Comparison of ENCODE assay signal across 1 cellular context in the genomic region with DNA sequence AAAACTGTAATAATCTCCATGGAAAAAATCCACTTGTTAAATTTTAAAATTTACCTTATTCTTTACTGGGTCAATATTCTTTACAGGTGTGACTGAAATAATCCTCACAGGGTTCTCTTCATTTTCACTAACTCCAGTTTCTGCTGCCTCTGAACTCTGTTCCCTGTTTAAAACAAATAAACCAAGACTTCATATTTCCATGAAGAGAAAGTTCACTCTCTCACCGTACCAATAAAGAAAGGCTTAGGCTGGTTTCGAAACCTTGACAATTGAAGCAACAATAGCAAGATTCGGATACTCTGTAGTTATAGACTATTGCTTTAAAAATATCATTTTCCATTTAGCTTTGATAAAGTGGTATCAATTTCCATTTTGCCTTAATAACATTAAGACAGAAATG.
TF ChIP-seq lines count a peak whose summit lies in the region.

No MANE protein-coding gene starts in this region.

TF ChIP-seq in HepG2, 621 proteins besides CTCF, POLR2A, EP300 and RAD21 (continued from another document):
- TF ChIP-seq, protein P1, sequence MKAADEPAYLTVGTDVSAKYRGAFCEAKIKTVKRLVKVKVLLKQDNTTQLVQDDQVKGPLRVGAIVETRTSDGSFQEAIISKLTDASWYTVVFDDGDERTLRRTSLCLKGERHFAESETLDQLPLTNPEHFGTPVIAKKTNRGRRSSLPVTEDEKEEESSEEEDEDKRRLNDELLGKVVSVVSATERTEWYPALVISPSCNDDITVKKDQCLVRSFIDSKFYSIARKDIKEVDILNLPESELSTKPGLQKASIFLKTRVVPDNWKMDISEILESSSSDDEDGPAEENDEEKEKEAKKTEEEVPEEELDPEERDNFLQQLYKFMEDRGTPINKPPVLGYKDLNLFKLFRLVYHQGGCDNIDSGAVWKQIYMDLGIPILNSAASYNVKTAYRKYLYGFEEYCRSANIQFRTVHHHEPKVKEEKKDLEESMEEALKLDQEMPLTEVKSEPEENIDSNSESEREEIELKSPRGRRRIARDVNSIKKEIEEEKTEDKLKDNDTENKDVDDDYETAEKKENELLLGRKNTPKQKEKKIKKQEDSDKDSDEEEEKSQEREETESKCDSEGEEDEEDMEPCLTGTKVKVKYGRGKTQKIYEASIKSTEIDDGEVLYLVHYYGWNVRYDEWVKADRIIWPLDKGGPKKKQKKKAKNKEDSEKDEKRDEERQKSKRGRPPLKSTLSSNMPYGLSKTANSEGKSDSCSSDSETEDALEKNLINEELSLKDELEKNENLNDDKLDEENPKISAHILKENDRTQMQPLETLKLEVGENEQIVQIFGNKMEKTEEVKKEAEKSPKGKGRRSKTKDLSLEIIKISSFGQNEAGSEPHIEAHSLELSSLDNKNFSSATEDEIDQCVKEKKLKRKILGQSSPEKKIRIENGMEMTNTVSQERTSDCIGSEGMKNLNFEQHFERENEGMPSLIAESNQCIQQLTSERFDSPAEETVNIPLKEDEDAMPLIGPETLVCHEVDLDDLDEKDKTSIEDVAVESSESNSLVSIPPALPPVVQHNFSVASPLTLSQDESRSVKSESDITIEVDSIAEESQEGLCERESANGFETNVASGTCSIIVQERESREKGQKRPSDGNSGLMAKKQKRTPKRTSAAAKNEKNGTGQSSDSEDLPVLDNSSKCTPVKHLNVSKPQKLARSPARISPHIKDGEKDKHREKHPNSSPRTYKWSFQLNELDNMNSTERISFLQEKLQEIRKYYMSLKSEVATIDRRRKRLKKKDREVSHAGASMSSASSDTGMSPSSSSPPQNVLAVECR (CRISPR knock-in tag; IDR thresholded peaks at IDR 0.05; ENCODE audit: borderline replicate concordance), result no peak
- TF ChIP-seq, protein P2, sequence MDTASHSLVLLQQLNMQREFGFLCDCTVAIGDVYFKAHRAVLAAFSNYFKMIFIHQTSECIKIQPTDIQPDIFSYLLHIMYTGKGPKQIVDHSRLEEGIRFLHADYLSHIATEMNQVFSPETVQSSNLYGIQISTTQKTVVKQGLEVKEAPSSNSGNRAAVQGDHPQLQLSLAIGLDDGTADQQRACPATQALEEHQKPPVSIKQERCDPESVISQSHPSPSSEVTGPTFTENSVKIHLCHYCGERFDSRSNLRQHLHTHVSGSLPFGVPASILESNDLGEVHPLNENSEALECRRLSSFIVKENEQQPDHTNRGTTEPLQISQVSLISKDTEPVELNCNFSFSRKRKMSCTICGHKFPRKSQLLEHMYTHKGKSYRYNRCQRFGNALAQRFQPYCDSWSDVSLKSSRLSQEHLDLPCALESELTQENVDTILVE (CRISPR knock-in tag; IDR thresholded peaks at IDR 0.05), result no peak
- TF ChIP-seq ZNF329 (CRISPR knock-in tag; IDR thresholded peaks at IDR 0.05; ENCODE audit: low read depth), result no peak
- TF ChIP-seq NPAS2 (CRISPR knock-in tag; IDR thresholded peaks at IDR 0.05; ENCODE audit: borderline replicate concordance), result no peak
- TF ChIP-seq WIZ (CRISPR knock-in tag; IDR thresholded peaks at IDR 0.05), result no peak
- TF ChIP-seq, protein P3, sequence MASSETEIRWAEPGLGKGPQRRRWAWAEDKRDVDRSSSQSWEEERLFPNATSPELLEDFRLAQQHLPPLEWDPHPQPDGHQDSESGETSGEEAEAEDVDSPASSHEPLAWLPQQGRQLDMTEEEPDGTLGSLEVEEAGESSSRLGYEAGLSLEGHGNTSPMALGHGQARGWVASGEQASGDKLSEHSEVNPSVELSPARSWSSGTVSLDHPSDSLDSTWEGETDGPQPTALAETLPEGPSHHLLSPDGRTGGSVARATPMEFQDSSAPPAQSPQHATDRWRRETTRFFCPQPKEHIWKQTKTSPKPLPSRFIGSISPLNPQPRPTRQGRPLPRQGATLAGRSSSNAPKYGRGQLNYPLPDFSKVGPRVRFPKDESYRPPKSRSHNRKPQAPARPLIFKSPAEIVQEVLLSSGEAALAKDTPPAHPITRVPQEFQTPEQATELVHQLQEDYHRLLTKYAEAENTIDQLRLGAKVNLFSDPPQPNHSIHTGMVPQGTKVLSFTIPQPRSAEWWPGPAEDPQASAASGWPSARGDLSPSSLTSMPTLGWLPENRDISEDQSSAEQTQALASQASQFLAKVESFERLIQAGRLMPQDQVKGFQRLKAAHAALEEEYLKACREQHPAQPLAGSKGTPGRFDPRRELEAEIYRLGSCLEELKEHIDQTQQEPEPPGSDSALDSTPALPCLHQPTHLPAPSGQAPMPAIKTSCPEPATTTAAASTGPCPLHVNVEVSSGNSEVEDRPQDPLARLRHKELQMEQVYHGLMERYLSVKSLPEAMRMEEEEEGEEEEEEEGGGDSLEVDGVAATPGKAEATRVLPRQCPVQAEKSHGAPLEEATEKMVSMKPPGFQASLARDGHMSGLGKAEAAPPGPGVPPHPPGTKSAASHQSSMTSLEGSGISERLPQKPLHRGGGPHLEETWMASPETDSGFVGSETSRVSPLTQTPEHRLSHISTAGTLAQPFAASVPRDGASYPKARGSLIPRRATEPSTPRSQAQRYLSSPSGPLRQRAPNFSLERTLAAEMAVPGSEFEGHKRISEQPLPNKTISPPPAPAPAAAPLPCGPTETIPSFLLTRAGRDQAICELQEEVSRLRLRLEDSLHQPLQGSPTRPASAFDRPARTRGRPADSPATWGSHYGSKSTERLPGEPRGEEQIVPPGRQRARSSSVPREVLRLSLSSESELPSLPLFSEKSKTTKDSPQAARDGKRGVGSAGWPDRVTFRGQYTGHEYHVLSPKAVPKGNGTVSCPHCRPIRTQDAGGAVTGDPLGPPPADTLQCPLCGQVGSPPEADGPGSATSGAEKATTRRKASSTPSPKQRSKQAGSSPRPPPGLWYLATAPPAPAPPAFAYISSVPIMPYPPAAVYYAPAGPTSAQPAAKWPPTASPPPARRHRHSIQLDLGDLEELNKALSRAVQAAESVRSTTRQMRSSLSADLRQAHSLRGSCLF (CRISPR knock-in tag; IDR thresholded peaks at IDR 0.05; ENCODE audit: borderline replicate concordance), result no peak
